ENCODE assay signal across 17 cellular contexts in the genomic region with DNA sequence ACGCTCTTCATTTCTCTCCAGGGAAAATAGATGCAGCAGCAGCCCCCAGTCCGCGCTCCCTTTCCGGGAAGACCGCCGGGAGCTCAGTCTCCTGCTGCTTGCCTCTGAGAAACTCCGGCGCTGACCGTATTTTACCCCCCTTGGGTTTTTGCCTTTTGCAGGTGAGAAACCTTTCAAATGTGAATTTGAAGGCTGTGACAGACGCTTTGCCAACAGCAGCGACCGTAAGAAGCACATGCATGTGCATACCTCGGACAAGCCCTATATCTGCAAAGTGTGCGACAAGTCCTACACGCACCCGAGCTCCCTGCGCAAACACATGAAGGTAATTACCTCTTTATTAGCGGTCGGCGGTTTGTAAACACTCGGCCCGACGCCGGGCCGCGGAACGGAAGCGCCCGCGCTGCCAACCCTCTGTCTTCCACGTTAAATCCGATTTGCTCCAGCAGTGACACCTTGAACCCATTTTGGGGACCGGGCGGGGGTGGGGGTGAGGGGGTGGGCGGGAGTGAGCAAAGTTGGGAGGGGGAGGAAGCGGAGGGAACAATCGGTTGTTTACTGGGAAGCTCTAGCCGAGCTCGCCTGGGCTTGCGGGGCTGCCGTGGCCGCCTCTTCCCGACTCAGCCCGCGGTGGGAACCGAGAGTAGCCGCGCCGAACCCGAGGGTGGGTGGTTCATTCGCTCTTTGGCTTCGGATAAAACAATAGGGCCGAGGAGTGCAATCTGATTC. TPM values are rescaled to one million over a fixed set of nuclear protein-coding genes. Genes with fewer than 3 reads are reported as not detected.
DNase-seq lines count a peak whose midpoint lies in the region; ATAC-seq and TF ChIP-seq lines count a peak whose summit lies in the region.
"Had no signal": no experiment of that assay in that cellular context is flagged by ENCODE, and none has a peak within 500 bp of the region (broad histone marks: within the 10 kb centered on the region; RNA-seq: fewer than 3 reads in every experiment).

No MANE protein-coding gene starts in this region.

- no peak overlapping the region for H3K27ac Mint-ChIP-seq in GM23338
- H3K27ac Mint-ChIP-seq: activated B cell treated with CpG ODN at 0.5 μM for 24 hours; activated T-helper 2 cell treated with anti-CD3 and anti-CD28 coated beads, Interferon-gamma antibody, Interleukin-2, Interleukin-4, amounts not matched to agents 10 μg/mL and 5 μg/mL and 100 μg/mL, durations not matched to agents 14 hours and 24 hours and 36 hours had no signal

- H3F3A ChIP-seq in GM23338 (replicated peaks; ENCODE audit: low read depth), result peaks cover 10% of the 10 kb centered on the region
- no peaks in the 10 kb centered on the region for H3F3A ChIP-seq in PC-3 (ENCODE audit: low read length, unreplicated experiment)

- peaks cover 40% of the 10 kb centered on the region for H3K4me1 ChIP-seq in GM23338 (ENCODE audit: insufficient read depth)
- 0 out of 2 replicates have a peak, but pooled peaks cover 3% of the 10 kb centered on the region for H3K4me1 ChIP-seq in PC-3 (ENCODE audit: insufficient read depth, low read length)
- H3K4me1 ChIP-seq in iPS-18a (ENCODE audit: control insufficient read depth, low read depth, low read length), result peaks cover 3% of the 10 kb centered on the region

- H3K4me2 ChIP-seq in GM23338 (peak overlapping the region; percentile 90), PC-3 (ENCODE audit: low read length) (peak overlapping the region; percentile 46)

- H4K20me1 ChIP-seq in GM23338 (replicated peaks; ENCODE audit: insufficient read depth) (peaks cover 14% of the 10 kb centered on the region), PC-3 (ENCODE audit: low read length) (no peaks in the 10 kb centered on the region)

- ATAC-seq in GM23338 (no peak), PC-3 (no peak), HG03196 (IDR thresholded peaks at IDR 0.05; ENCODE audit: unreplicated experiment) (no peak), HG03045 (IDR thresholded peaks at IDR 0.05; ENCODE audit: unreplicated experiment) (no peak), HG02885 (IDR thresholded peaks at IDR 0.05; ENCODE audit: poor library complexity, unreplicated experiment) (no peak)

- H3K4me1 Mint-ChIP-seq in GM23338, result peaks cover 37% of the 10 kb centered on the region

- H3K36me3 Mint-ChIP-seq in GM23338 (ENCODE audit: low read depth), result peaks cover 56% of the 10 kb centered on the region

- H3K36me3 ChIP-seq in GM23338 (ENCODE audit: insufficient read depth) (peaks cover 7% of the 10 kb centered on the region; the same call in 1 of the 2 replicates), PC-3 (ENCODE audit: low read depth, low read length) (no peaks in the 10 kb centered on the region), iPS-18a (ENCODE audit: control insufficient read depth, low read depth, low read length) (peaks cover 36% of the 10 kb centered on the region)
- H3K36me3 ChIP-seq: SJSA1, thoracic aorta had no signal

- H3K27me3 Mint-ChIP-seq in GM23338 (ENCODE audit: insufficient read depth, low read depth, poor library complexity), result peaks cover 10% of the 10 kb centered on the region

- no peaks in the 10 kb centered on the region for H3K9me3 Mint-ChIP-seq in GM23338
- H3K9me3 Mint-ChIP-seq: activated B cell treated with CpG ODN at 0.5 μM for 24 hours; activated T-helper 2 cell treated with anti-CD3 and anti-CD28 coated beads, Interferon-gamma antibody, Interleukin-2, Interleukin-4, amounts not matched to agents 10 μg/mL and 5 μg/mL and 100 μg/mL, durations not matched to agents 14 hours and 24 hours and 36 hours had no signal

- peak overlapping the region; percentile 60 for H3K4me3 ChIP-seq in GM23338
- H3K4me3 ChIP-seq in PC-3 (ENCODE audit: low read length), result no peak overlapping the region
- peak overlapping the region; percentile 86 for H3K4me3 ChIP-seq in iPS-18a (ENCODE audit: low read length)
- H3K4me3 ChIP-seq: SJSA1, thoracic aorta had no signal

- intact Hi-C loops in PC-3 (cut with micrococcal nuclease), result loop anchor here (10.0 kb wide), 1 partner anchor 466 kb away; no protein-coding TSS in a partner anchor

- H3K9me2 ChIP-seq in GM23338 (ENCODE audit: insufficient read depth) (no peaks in the 10 kb centered on the region), PC-3 (replicated peaks; ENCODE audit: low read length) (no peaks in the 10 kb centered on the region)

- no peak overlapping the region for H3K9ac ChIP-seq in PC-3 (ENCODE audit: low read length)
- H3K9ac ChIP-seq in iPS-18a (ENCODE audit: low read length), result peak overlapping the region; percentile 78

- no peak overlapping the region for H2AFZ ChIP-seq in GM23338
- H2AFZ ChIP-seq in PC-3 (ENCODE audit: low read length), result no peak overlapping the region

- no TSS peak for BruUV-seq in PC-3 (replicated peaks; lab: Mats Ljungman, UMichigan)

- TF ChIP-seq CTCF in GM23338 (conservative IDR thresholded peaks at IDR 0.05; ENCODE audit: low read depth in 2 of 2), result no peak
- no peak for TF ChIP-seq CTCF in PC-3 (conservative IDR thresholded peaks at IDR 0.05; ENCODE audit: low read depth, low read length)

- H3K9me3 ChIP-seq in PC-3 (ENCODE audit: low read length) (no peaks in the 10 kb centered on the region), iPS-18a (ENCODE audit: control insufficient read depth, low read depth, low read length) (no peaks in the 10 kb centered on the region)
- H3K9me3 ChIP-seq: SJSA1, thoracic aorta had no signal

- H3K27me3 ChIP-seq in GM23338 (ENCODE audit: insufficient read depth), result no peaks in the 10 kb centered on the region
- peaks cover 71% of the 10 kb centered on the region for H3K27me3 ChIP-seq in PC-3 (ENCODE audit: low read length)
- peaks cover 5% of the 10 kb centered on the region for H3K27me3 ChIP-seq in iPS-18a (ENCODE audit: control insufficient read depth, insufficient read depth, low read length)

- peak overlapping the region; percentile 95 for H3K4me3 Mint-ChIP-seq in GM23338
- H3K4me3 Mint-ChIP-seq: activated B cell treated with CpG ODN at 0.5 μM for 24 hours had no signal

- H3K79me2 ChIP-seq in GM23338 (replicated peaks; ENCODE audit: insufficient read depth) (peaks cover 60% of the 10 kb centered on the region), PC-3 (ENCODE audit: low read length) (no peaks in the 10 kb centered on the region)

- H3K27ac ChIP-seq in GM23338 (ENCODE audit: low read depth) (no peak overlapping the region), PC-3 (ENCODE audit: low read length) (no peak overlapping the region), iPS-18a (ENCODE audit: low read length) (no peak overlapping the region)
- H3K27ac ChIP-seq: SJSA1, thoracic aorta had no signal

- POLR2A ChIA-PET in PC-3 (lab: Charles Lee; ENCODE audit: unreplicated experiment), result interaction anchor here (0.8 kb wide), 1 partner anchor 112 kb away, joined by 31 read pairs; no protein-coding TSS in a partner anchor

- CTCF ChIA-PET in PC-3 (lab: Charles Lee), result no interaction called here

- DNase-seq in COR-L47 (lab: John Stamatoyannopoulos, UW) (peak; percentile 6), GM23338 (ENCODE audit: low spot score) (no peak), PC-3 (no peak)
- DNase-seq in stimulated activated CD8-positive, alpha-beta memory T cell treated with anti-CD3 and anti-CD28 coated beads, Interleukin-4, amount 100 ng/mL, for 48 hours, result no peak
- DNase-seq: activated B cell treated with CpG ODN at 0.5 μM for 24 hours; NCI-H1436 treated with DMSO at 0.1 percent for 48 hours; NK-92 treated with Interleukin-12 subunit alpha and Interleukin-12 subunit beta, amount 100 ng/mL, for 24 hours had no signal

TF ChIP-seq in GM23338, 12 proteins besides CTCF, POLR2A, EP300 and RAD21 (continues in another document):
- no peak for TF ChIP-seq ZNF114 (CRISPR knock-in tag; IDR thresholded peaks at IDR 0.05)
- no peak for TF ChIP-seq NANOG (IDR thresholded peaks at IDR 0.05; ENCODE audit: borderline replicate concordance)
- TF ChIP-seq, protein P1, sequence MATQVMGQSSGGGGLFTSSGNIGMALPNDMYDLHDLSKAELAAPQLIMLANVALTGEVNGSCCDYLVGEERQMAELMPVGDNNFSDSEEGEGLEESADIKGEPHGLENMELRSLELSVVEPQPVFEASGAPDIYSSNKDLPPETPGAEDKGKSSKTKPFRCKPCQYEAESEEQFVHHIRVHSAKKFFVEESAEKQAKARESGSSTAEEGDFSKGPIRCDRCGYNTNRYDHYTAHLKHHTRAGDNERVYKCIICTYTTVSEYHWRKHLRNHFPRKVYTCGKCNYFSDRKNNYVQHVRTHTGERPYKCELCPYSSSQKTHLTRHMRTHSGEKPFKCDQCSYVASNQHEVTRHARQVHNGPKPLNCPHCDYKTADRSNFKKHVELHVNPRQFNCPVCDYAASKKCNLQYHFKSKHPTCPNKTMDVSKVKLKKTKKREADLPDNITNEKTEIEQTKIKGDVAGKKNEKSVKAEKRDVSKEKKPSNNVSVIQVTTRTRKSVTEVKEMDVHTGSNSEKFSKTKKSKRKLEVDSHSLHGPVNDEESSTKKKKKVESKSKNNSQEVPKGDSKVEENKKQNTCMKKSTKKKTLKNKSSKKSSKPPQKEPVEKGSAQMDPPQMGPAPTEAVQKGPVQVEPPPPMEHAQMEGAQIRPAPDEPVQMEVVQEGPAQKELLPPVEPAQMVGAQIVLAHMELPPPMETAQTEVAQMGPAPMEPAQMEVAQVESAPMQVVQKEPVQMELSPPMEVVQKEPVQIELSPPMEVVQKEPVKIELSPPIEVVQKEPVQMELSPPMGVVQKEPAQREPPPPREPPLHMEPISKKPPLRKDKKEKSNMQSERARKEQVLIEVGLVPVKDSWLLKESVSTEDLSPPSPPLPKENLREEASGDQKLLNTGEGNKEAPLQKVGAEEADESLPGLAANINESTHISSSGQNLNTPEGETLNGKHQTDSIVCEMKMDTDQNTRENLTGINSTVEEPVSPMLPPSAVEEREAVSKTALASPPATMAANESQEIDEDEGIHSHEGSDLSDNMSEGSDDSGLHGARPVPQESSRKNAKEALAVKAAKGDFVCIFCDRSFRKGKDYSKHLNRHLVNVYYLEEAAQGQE (IDR thresholded peaks at IDR 0.05; ENCODE audit: unreplicated experiment), result no peak
- TF ChIP-seq JUNB (IDR thresholded peaks at IDR 0.05; ENCODE audit: unreplicated experiment), result no peak
- TF ChIP-seq ZNF331 (CRISPR knock-in tag; IDR thresholded peaks at IDR 0.05; ENCODE audit: low read depth), result no peak
- TF ChIP-seq EZH2 (IDR thresholded peaks at IDR 0.05; ENCODE audit: low read depth, unreplicated experiment), result no peak

RNA-seq across cellular contexts. Expression of gene ZIC3, which starts 3.0 kb away (rescaled TPM):
- total RNA-seq in GM23338 (2014; rRNA removed; shearing (Covaris generic)), result 72.9 and 84.4 TPM in 2 replicates
- polyA plus RNA-seq in GM23338 (2016; fragmentation: Nextera tagmentation; extraction: Ambion mirVana), result 29.9 and 30.8 TPM in 2 replicates
- not detected in 2 replicates for total RNA-seq in PC-3 (2014; rRNA removed)
- total RNA-seq: activated B cell treated with CpG ODN at 0.5 μM for 24 hours; activated T-helper 2 cell treated with anti-CD3 and anti-CD28 coated beads, Interferon-gamma antibody, Interleukin-2, Interleukin-4, amounts not matched to agents 10 μg/mL and 5 μg/mL and 100 μg/mL, durations not matched to agents 14 hours and 24 hours and 36 hours; HT-29; mucosa of gallbladder; SJSA1; skeletal muscle tissue; thoracic aorta had no signal

Comparison
In these comparisons a context has a peak if more than half of its experiments do, and no peak if none do; other contexts are left out.
1. RNA of gene ZIC3, which starts 3.0 kb away (total RNA-seq): 72.9 to 84.4 TPM in GM23338; not detected in PC-3; every median in the first group is over 10 times any median in the second.